Comparison of ENCODE assay signal across 11 cellular contexts in the genomic region with DNA sequence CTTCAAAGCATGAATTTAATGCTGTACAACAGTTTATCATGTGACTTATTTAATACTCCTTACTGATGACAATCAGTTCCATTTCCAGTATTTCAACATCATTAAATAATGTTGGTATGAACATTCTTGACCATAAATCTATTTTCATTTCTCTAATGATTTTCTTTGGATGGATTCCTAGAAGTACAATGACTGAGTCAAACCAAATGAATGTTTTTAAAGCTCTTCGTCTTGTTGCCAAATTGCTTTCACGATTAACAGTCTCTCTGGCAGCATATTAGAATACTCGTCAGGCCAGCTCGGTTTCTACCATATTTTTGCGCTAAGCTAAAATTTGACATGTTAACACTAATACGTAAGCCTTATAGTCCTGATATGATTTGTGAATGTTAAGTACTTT.
DNase-seq lines count a peak whose midpoint lies in the region; FAIRE-seq and TF ChIP-seq lines count a peak whose summit lies in the region.
"Had no signal": no experiment of that assay in that cellular context is flagged by ENCODE, and none has a peak within 500 bp of the region (broad histone marks: within the 10 kb centered on the region; RNA-seq: fewer than 3 reads in every experiment).

No MANE protein-coding gene starts in this region.

- H3K9me3 ChIP-seq in GM23248 (ENCODE audit: low read depth) = no peaks in the 10 kb centered on the region

- WGBS in GM23248 (ENCODE audit: low coverage in 1 of 2, low lambda C conversion rate in 2 of 2, missing lambda C conversion rate in 2 of 2), 2 experiments = 1 to 2% methylated on average over 6 of the region's 6 CpGs

- no peaks in the 10 kb centered on the region for H3K36me3 ChIP-seq in GM23248 (ENCODE audit: low read depth)

- H3K9ac ChIP-seq in GM23248 = peak overlapping the region; percentile 53

- H3K79me2 ChIP-seq in GM23248 (ENCODE audit: insufficient read depth) = no peaks in the 10 kb centered on the region

- H3K9me2 ChIP-seq in GM23248 (ENCODE audit: insufficient read depth) = no peaks in the 10 kb centered on the region

- TF ChIP-seq POLR2A in H54 (IDR thresholded peaks at IDR 0.05; ENCODE audit: low read depth, low read length) = no peak

- H3K4me3 ChIP-seq in GM23248 = peak overlapping the region; percentile 71
- H3K4me3 ChIP-seq in astrocyte of the cerebellum (ENCODE audit: low read depth, low read length) = peak overlapping the region; percentile 26
- peak overlapping the region in 1 of 2 donors; percentile 3 for H3K4me3 ChIP-seq in foreskin fibroblast (ENCODE audit: low read depth in 1 of 2, low read length in 2 of 2)
- H3K4me3 ChIP-seq: GM12878 had no signal

- H3F3A ChIP-seq in GM23248 (ENCODE audit: insufficient read depth) = peaks cover 17% of the 10 kb centered on the region

- H3K4me1 ChIP-seq in GM23248 (ENCODE audit: insufficient read depth) = peaks cover 23% of the 10 kb centered on the region; the same call in 1 of the 2 replicates

- peak overlapping the region; percentile 97 for H3K4me2 ChIP-seq in GM23248 (ENCODE audit: unreplicated experiment)

- H3K27me3 ChIP-seq in GM23248 (replicated peaks; ENCODE audit: insufficient read depth) = no peaks in the 10 kb centered on the region

- H3K27ac ChIP-seq in GM23248 = peak overlapping the region; percentile 63

- no peak for FAIRE-seq in H54 (lab: Jason Lieb, UNC)

- TF ChIP-seq CTCF in astrocyte of the cerebellum (IDR thresholded peaks at IDR 0.05; ENCODE audit: low read depth, low read length, missing control alignments) (no peak), foreskin fibroblast (IDR thresholded peaks at IDR 0.05; ENCODE audit: low read depth, low read length) (no peak)

- no peak overlapping the region for H2AFZ ChIP-seq in GM23248

- in situ Hi-C loops in GM23248 (cut with MboI) (no loop called here), astrocyte of the cerebellum (cut with HindIII; ENCODE audit: low sequenced_read_pairs) (no loop called here)

- no peaks in the 10 kb centered on the region for H4K20me1 ChIP-seq in GM23248 (ENCODE audit: insufficient read depth)

- peak; percentile 89 for DNase-seq in GM23248
- DNase-seq in astrocyte of the cerebellum (ENCODE audit: low read depth) = peak; percentile 87
- peak; percentile 74 to 86 for DNase-seq in foreskin fibroblast
- peak; percentile 47 for DNase-seq in renal cortical epithelial cell (ENCODE audit: low read depth)
- DNase-seq in T-helper 9 cell = no peak
- no peak for DNase-seq in nucleus accumbens (lab: John Stamatoyannopoulos, UW)
- DNase-seq in OCI-M2 (lab: John Stamatoyannopoulos, UW; ENCODE audit: unreplicated experiment) = no peak
- DNase-seq in H54 (ENCODE audit: insufficient read length, low spot score) = no peak
- DNase-seq: activated CD8-positive, alpha-beta memory T cell treated with anti-CD3 and anti-CD28 coated beads, Interleukin-2, amount 50 U/mL, for 48 hours; central memory CD4-positive, alpha-beta T cell had no signal

Comparison
In these comparisons a context has a peak if more than half of its experiments do, and no peak if none do; other contexts are left out.
1. DNase-seq: peak in GM23248 (single experiment), astrocyte of the cerebellum (single experiment), foreskin fibroblast (2 of 2) and renal cortical epithelial cell (single experiment); none in T-helper 9 cell (single experiment), nucleus accumbens (0 of 56), OCI-M2 (single experiment) and H54 (single experiment).